10 cellular contexts compared by ENCODE assay signal in the genomic region with DNA sequence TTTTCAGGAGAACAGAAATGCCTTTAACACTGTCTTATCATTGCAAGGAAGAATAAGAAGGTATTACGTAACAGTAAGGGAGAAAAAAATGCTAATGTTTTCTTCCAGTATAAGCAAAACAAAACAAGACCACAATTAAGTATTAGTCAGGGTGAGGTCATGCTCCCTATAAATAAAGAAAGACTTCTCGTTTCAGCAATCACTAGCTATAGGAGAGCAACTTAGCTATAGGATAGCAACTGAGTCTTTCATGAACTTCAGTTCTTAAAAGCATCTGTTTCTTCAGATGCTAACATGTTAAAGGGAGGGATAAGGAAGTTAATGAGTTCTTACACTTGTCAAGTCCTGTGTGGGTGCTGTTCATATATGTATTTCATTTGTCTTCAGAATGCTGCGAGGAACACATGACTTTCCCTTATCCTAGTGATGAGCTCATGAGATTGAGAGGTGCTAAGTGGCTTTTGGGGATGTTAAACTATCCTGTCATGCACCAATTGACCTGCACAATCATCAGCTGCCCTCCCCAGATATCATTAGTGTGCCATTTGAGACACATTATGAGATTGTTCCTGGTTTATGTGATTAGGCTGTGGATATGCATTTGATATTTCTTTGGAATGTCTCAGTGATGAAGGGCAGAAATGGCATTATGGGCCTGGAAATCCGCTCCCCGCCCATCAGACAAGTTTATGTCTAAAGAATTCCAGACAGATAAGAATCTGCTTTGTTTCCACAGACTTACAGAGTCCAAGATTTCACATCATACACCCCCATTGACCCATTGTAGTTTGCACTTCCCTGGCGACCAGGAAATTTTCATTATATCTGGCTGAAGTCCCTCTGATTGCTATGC. TPM values are rescaled to one million over a fixed set of nuclear protein-coding genes. Genes with fewer than 3 reads are reported as not detected.
DNase-seq lines count a peak whose midpoint lies in the region; ATAC-seq and TF ChIP-seq lines count a peak whose summit lies in the region.
"Had no signal": no experiment of that assay in that cellular context is flagged by ENCODE, and none has a peak within 500 bp of the region (broad histone marks: within the 10 kb centered on the region; RNA-seq: fewer than 3 reads in every experiment).

No MANE protein-coding gene starts in this region.

- DNase-seq in HCEC 1CT (peak; percentile 95), RKO (ENCODE audit: low spot score) (peak; percentile 25), fibroblast of villous mesenchyme (ENCODE audit: low read depth) (peak; percentile 92)
- no peak for DNase-seq in activated T-cell treated with anti-CD3 and anti-CD28 coated beads, Interleukin-2, amount 50 U/mL, for 4 hours
- DNase-seq: activated B cell treated with CpG ODN at 0.5 μM for 24 hours, body of pancreas, NCI-H1105 had no signal

- H3K9me3 ChIP-seq in skeletal muscle satellite cell (replicated peaks; ENCODE audit: low read length) = no peaks in the 10 kb centered on the region
- H3K9me3 ChIP-seq: body of pancreas had no signal

- H3K4me3 Mint-ChIP-seq in activated T-cell treated with anti-CD3 and anti-CD28 coated beads, Interleukin-2, amount 50 U/mL, for 4 hours = no peak overlapping the region
- H3K4me3 Mint-ChIP-seq: activated B cell treated with CpG ODN at 0.5 μM for 24 hours had no signal

- no peaks in the 10 kb centered on the region for H3K27me3 ChIP-seq in skeletal muscle satellite cell (ENCODE audit: control insufficient read depth, insufficient read depth, low read length)
- H3K27me3 ChIP-seq: body of pancreas had no signal

- TF ChIP-seq CTCF in fibroblast of villous mesenchyme (IDR thresholded peaks at IDR 0.05; ENCODE audit: insufficient read depth, low read depth, low read length) = no peak

- H3K36me3 ChIP-seq in skeletal muscle satellite cell (ENCODE audit: insufficient read depth, low read length) = no peaks in the 10 kb centered on the region

- H3K4me3 ChIP-seq in fibroblast of villous mesenchyme (ENCODE audit: low read depth, low read length) (no peak overlapping the region), skeletal muscle satellite cell (ENCODE audit: low read length) (no peak overlapping the region)
- H3K4me3 ChIP-seq: body of pancreas had no signal

- H3K9me3 Mint-ChIP-seq in activated T-cell treated with anti-CD3 and anti-CD28 coated beads, Interleukin-2, amount 50 U/mL, for 4 hours = no peaks in the 10 kb centered on the region
- H3K9me3 Mint-ChIP-seq: activated B cell treated with CpG ODN at 0.5 μM for 24 hours had no signal

- peaks cover 6% of the 10 kb centered on the region for H3K27me3 Mint-ChIP-seq in activated T-cell treated with anti-CD3 and anti-CD28 coated beads, Interleukin-2, amount 50 U/mL, for 4 hours (ENCODE audit: low read depth)

- H3K4me2 ChIP-seq in skeletal muscle satellite cell (ENCODE audit: low read length) = peak overlapping the region; percentile 59

- H3K9ac ChIP-seq in skeletal muscle satellite cell (ENCODE audit: low read depth, low read length) = no peak overlapping the region

- ATAC-seq in activated T-cell treated with anti-CD3 and anti-CD28 coated beads, Interleukin-2, amount 50 U/mL, for 4 hours = no peak
- no peak for ATAC-seq in HG03460 (IDR thresholded peaks at IDR 0.05; ENCODE audit: unreplicated experiment)
- no peak for ATAC-seq in HG03045 (IDR thresholded peaks at IDR 0.05; ENCODE audit: unreplicated experiment)
- ATAC-seq: body of pancreas had no signal

- H3K4me1 Mint-ChIP-seq in activated T-cell treated with anti-CD3 and anti-CD28 coated beads, Interleukin-2, amount 50 U/mL, for 4 hours (ENCODE audit: low read depth) = no peaks in the 10 kb centered on the region
- H3K4me1 Mint-ChIP-seq: activated B cell treated with CpG ODN at 0.5 μM for 24 hours had no signal

- no peaks in the 10 kb centered on the region for H3K36me3 Mint-ChIP-seq in activated T-cell treated with anti-CD3 and anti-CD28 coated beads, Interleukin-2, amount 50 U/mL, for 4 hours (ENCODE audit: insufficient read depth)

- H3K4me1 ChIP-seq in skeletal muscle satellite cell (ENCODE audit: control insufficient read depth, insufficient read depth, low read length) = peaks cover 47% of the 10 kb centered on the region
- H3K4me1 ChIP-seq: body of pancreas had no signal

RNA-seq across cellular contexts. Expression of gene LAMA4, which starts 37.4 kb away (rescaled TPM):
- total RNA-seq in fibroblast of villous mesenchyme = 197 and 481 TPM in 2 replicates
- 216 and 328 TPM in 2 replicates for total RNA-seq in skeletal muscle satellite cell (2012; rRNA removed)
- under 1 TPM in 2 of 3 donors, not detected in 1; 0.30 to 0.34 TPM for total RNA-seq in activated T-cell treated with anti-CD3 and anti-CD28 coated beads, Interleukin-2, amount 50 U/mL, for 4 hours
- total RNA-seq: activated B cell treated with CpG ODN at 0.5 μM for 24 hours had no signal

Comparison
In these comparisons a context has a peak if more than half of its experiments do, and no peak if none do; other contexts are left out.
1. RNA of gene LAMA4, which starts 37.4 kb away (total RNA-seq): 197 to 481 TPM in fibroblast of villous mesenchyme; 0.30 to 0.34 TPM in activated T-cell treated with anti-CD3 and anti-CD28 coated beads, Interleukin-2, amount 50 U/mL, for 4 hours; every median in the first group is over 100 times any median in the second.